Comparison of ENCODE assay signal across 19 cellular contexts in genomic region chr5:107516452-107517184, GRCh38.
DNase-seq lines count a peak whose midpoint lies in the region; ATAC-seq, FAIRE-seq and TF ChIP-seq lines count a peak whose summit lies in the region.
"Had no signal": no experiment of that assay in that cellular context is flagged by ENCODE, and none has a peak within 500 bp of the region (broad histone marks: within the 10 kb centered on the region; RNA-seq: fewer than 3 reads in every experiment).

No MANE protein-coding gene starts in this region.

- in situ Hi-C loops in IMR-90 (cut with MboI; ENCODE audit: low sequenced_read_pairs) (no loop called here), astrocyte of the cerebellum (cut with HindIII; ENCODE audit: low sequenced_read_pairs) (no loop called here)

- intact Hi-C loops in IMR-90 (cut with micrococcal nuclease) (no loop called here), mucosa of descending colon (cut with DNase I, micrococcal nuclease) (no loop called here), kidney (cut with DNase I) (no loop called here)

- no peak overlapping the region for H2BK20ac ChIP-seq in IMR-90 (ENCODE audit: low read depth, low read length)

- H3K27ac ChIP-seq in IMR-90 (ENCODE audit: insufficient read depth, low read length) (no peak overlapping the region), kidney (ENCODE audit: low read depth in 2 of 2, low read length in 2 of 2) (no peak overlapping the region)
- H3K27ac ChIP-seq: C4-2B, pancreas, skin epidermis had no signal

- H3K4ac ChIP-seq in IMR-90 (ENCODE audit: low read depth, low read length), result no peak overlapping the region

- H3K9ac ChIP-seq in IMR-90 (ENCODE audit: low read depth, low read length) (no peak overlapping the region), kidney (ENCODE audit: low read length in 2 of 2) (no peak overlapping the region)

- POLR2A ChIA-PET in IMR-90 (lab: Charles Lee; ENCODE audit: unreplicated experiment) (no interaction called here), GM10248 (lab: Yijun Ruan, JAX) (no interaction called here)

- DNase-seq in EH (ENCODE audit: low read depth) (peak; percentile 19), IMR-90 (peak; percentile 17), astrocyte of the cerebellum (ENCODE audit: low read depth) (peak; percentile 72), mucosa of descending colon (no peak), GM10248 (ENCODE audit: extremely low spot score) (no peak), kidney (no peak), NCI-H226 (no peak)
- DNase-seq: activated T-cell treated with anti-CD3 and anti-CD28 coated beads, Interleukin-2, amount 50 U/mL, for 4 hours; DMS79 treated with DMSO at 0.1 percent for 48 hours; heart left ventricle; MM.1S; NCI-H2029 treated with DMSO at 0.1 percent for 48 hours; NCI-H774; pancreas; T-helper 9 cell had no signal

- H2AK9ac ChIP-seq in IMR-90 (replicated peaks; ENCODE audit: low read depth, low read length, poor library complexity), result no peak overlapping the region

- no peak overlapping the region for H3K23ac ChIP-seq in IMR-90 (ENCODE audit: low read depth, low read length)

- CTCF ChIA-PET in IMR-90 (lab: Yijun Ruan, JAX), result interaction anchor here (0.7 to 1.1 kb wide), 2 partner anchors 13 to 252 kb away, joined by 4 to 5 read pairs; no protein-coding TSS in a partner anchor
- CTCF ChIA-PET in GM10248 (lab: Yijun Ruan, JAX), result interaction anchor here (1.1 to 1.5 kb wide), 2 partner anchors 13 to 56 kb away, joined by 3 read pairs; no protein-coding TSS in a partner anchor

- no peaks in the 10 kb centered on the region for H3K79me1 ChIP-seq in IMR-90 (ENCODE audit: low read depth in 1 of 2, low read length in 2 of 2)

- no peaks in the 10 kb centered on the region for H3K9me3 ChIP-seq in IMR-90 (ENCODE audit: control insufficient read depth, insufficient read depth, low read length)
- H3K9me3 ChIP-seq in mucosa of descending colon, result no peaks in the 10 kb centered on the region
- no peaks in the 10 kb centered on the region for H3K9me3 ChIP-seq in kidney (ENCODE audit: control insufficient read depth in 1 of 2, low read length in 2 of 2)
- H3K9me3 ChIP-seq: heart left ventricle, pancreas had no signal

- H3K27me3 ChIP-seq in IMR-90 (ENCODE audit: control insufficient read depth, insufficient read depth, low read length), result no peaks in the 10 kb centered on the region
- H3K27me3 ChIP-seq: heart left ventricle, pancreas had no signal

- WGBS in IMR-90 (ENCODE audit: extremely low coverage in 2 of 2, insufficient read length in 1 of 2), 2 experiments, result no CpG with 5 or more reads among the region's 3 CpGs

- no peak overlapping the region for H3K14ac ChIP-seq in IMR-90 (replicated peaks; ENCODE audit: low read depth, low read length)

- no peak overlapping the region for H2AK5ac ChIP-seq in IMR-90 (ENCODE audit: low read depth, low read length)

- H2BK120ac ChIP-seq in IMR-90 (ENCODE audit: low read depth, low read length), result no peak overlapping the region

- no peak overlapping the region for H3K4me3 ChIP-seq in IMR-90 (ENCODE audit: insufficient read depth, low read depth, low read length)
- no peak overlapping the region for H3K4me3 ChIP-seq in astrocyte of the cerebellum (ENCODE audit: low read depth, low read length)
- no peak overlapping the region for H3K4me3 ChIP-seq in mucosa of descending colon
- no peak overlapping the region for H3K4me3 ChIP-seq in kidney (ENCODE audit: low read length in 2 of 2)
- H3K4me3 ChIP-seq: heart left ventricle, pancreas, skin epidermis had no signal

- H2BK5ac ChIP-seq in IMR-90 (ENCODE audit: low read depth, low read length, poor library complexity, severe bottlenecking), result no peak overlapping the region

- H3K4me1 ChIP-seq in IMR-90 (ENCODE audit: control insufficient read depth, insufficient read depth, low read length) (peaks cover 3% of the 10 kb centered on the region), mucosa of descending colon (ENCODE audit: low read depth) (peaks cover 5% of the 10 kb centered on the region), kidney (ENCODE audit: control insufficient read depth in 1 of 2, insufficient read depth in 1 of 2, low read depth in 1 of 2, low read length in 2 of 2) (peaks cover 0 to 4% of the 10 kb centered on the region in 2 donors)
- H3K4me1 ChIP-seq: pancreas had no signal

- TF ChIP-seq POLR2A in IMR-90 (IDR thresholded peaks at IDR 0.05; ENCODE audit: low read depth, low read length), result no peak

- H3K18ac ChIP-seq in IMR-90 (ENCODE audit: low read depth, low read length), result no peak overlapping the region

- H4K5ac ChIP-seq in IMR-90 (ENCODE audit: low read depth, low read length), result no peak overlapping the region

- TF ChIP-seq CTCF in IMR-90 (conservative IDR thresholded peaks at IDR 0.05; ENCODE audit: low read depth, low read length), result no peak
- TF ChIP-seq CTCF in astrocyte of the cerebellum (IDR thresholded peaks at IDR 0.05; ENCODE audit: low read depth, low read length, missing control alignments), result no peak
- TF ChIP-seq CTCF in mucosa of descending colon (IDR thresholded peaks at IDR 0.05), result no peak
- no peak for TF ChIP-seq CTCF in GM10248 (IDR thresholded peaks at IDR 0.05; ENCODE audit: control extremely low read depth, extremely low read depth, low read depth, missing control alignments)
- TF ChIP-seq CTCF in kidney (IDR thresholded peaks at IDR 0.05; ENCODE audit: borderline replicate concordance, extremely low read depth, insufficient read depth), result no peak

- no peak for FAIRE-seq in kidney (lab: Jason Lieb, UNC)
- FAIRE-seq: pancreas had no signal

- no peak overlapping the region for H3K4me2 ChIP-seq in IMR-90 (ENCODE audit: low read depth, low read length)

- no TSS peak for BruUV-seq in IMR-90 (replicated peaks; lab: Mats Ljungman, UMichigan)

- dilution Hi-C loops in IMR-90 (cut with HindIII; ENCODE audit: low sequenced_read_pairs, unreplicated experiment), result no loop called here

- H3K56ac ChIP-seq in IMR-90 (ENCODE audit: extremely low read depth, insufficient read depth, low read length), result no peak overlapping the region

- no peak overlapping the region for H4K91ac ChIP-seq in IMR-90 (ENCODE audit: insufficient read depth, low read depth, low read length)

- ATAC-seq in IMR-90 (ENCODE audit: low read depth), result no peak
- ATAC-seq in mucosa of descending colon, result peak; percentile 54
- ATAC-seq in HG03565 (IDR thresholded peaks at IDR 0.05; ENCODE audit: unreplicated experiment), result no peak
- ATAC-seq: activated T-cell treated with anti-CD3 and anti-CD28 coated beads, Interleukin-2, amount 50 U/mL, for 4 hours; pancreas; stimulated activated memory B cell treated with anti-CD40 and anti-IgM and Interleukin-4, amounts not matched to agents 10 μg/mL and 1 μg/mL and 100 μg/mL, for 72 hours had no signal

- H2AFZ ChIP-seq in IMR-90 (replicated peaks; ENCODE audit: low read length, poor library complexity), result no peak overlapping the region

- H4K8ac ChIP-seq in IMR-90 (ENCODE audit: low read depth in 2 of 2, low read length in 2 of 2), result no peak overlapping the region

- no peak overlapping the region for H2BK15ac ChIP-seq in IMR-90 (ENCODE audit: low read depth, low read length)

- no peaks in the 10 kb centered on the region for H3K9me1 ChIP-seq in IMR-90 (ENCODE audit: insufficient read depth, low read length)

- TF ChIP-seq RAD21 in IMR-90 (IDR thresholded peaks at IDR 0.05; ENCODE audit: low read length), result no peak

- no peaks in the 10 kb centered on the region for H4K20me1 ChIP-seq in IMR-90 (ENCODE audit: insufficient read depth, low read length)

- H3K36me3 ChIP-seq in IMR-90 (ENCODE audit: control insufficient read depth, insufficient read depth, low read length), result no peaks in the 10 kb centered on the region
- no peaks in the 10 kb centered on the region for H3K36me3 ChIP-seq in mucosa of descending colon (ENCODE audit: low read depth)
- no peaks in the 10 kb centered on the region for H3K36me3 ChIP-seq in kidney (ENCODE audit: control insufficient read depth in 1 of 2, insufficient read depth in 2 of 2, low read length in 2 of 2)
- H3K36me3 ChIP-seq: heart left ventricle, pancreas had no signal

TF ChIP-seq in IMR-90, 13 proteins besides CTCF, POLR2A, EP300 and RAD21:
- TF ChIP-seq RCOR1 (IDR thresholded peaks at IDR 0.05; ENCODE audit: insufficient replicate concordance, low read length), result no peak
- no peak for TF ChIP-seq SMC3 (IDR thresholded peaks at IDR 0.05; ENCODE audit: low read depth, low read length)
TF ChIP-seq in IMR-90: peak in this region for 0.

Comparison
In these comparisons a context has a peak if more than half of its experiments do, and no peak if none do; other contexts are left out.
1. DNase-seq: peak in EH (single experiment), IMR-90 (single experiment) and astrocyte of the cerebellum (single experiment); none in mucosa of descending colon (0 of 3), GM10248 (single experiment), kidney (single experiment) and NCI-H226 (single experiment).